In the genomic region with DNA sequence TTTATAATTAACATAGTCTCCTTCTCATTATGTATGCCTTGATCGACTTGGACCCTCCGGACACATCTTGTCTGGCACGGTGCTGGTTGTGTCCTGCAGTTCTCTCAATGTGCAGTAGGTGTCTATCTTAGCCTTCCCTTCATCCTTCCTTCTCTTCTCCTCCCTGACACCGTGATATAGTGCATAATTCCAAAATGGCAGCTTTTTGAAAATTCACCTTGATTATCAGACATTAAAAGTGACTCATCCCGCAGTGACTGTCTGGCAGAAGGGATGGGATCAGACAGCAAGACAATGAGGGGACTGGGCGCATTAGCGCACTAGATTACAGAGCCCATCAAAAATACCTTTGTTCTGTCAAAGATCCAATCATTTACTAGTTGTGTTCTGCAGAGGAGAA, we compare ENCODE assay signal across 8 cellular contexts.
DNase-seq lines count a peak whose midpoint lies in the region; ATAC-seq and TF ChIP-seq lines count a peak whose summit lies in the region.

No MANE protein-coding gene starts in this region.

- H3K4me3 ChIP-seq in Panc1 (ENCODE audit: low read depth in 2 of 2, low read length in 2 of 2) (no peak overlapping the region), esophagus muscularis mucosa (no peak overlapping the region), neuronal stem cell (ENCODE audit: low read length in 2 of 2) (no peak overlapping the region)

- H3K4ac ChIP-seq in neuronal stem cell (ENCODE audit: low read length), result no peak overlapping the region

- intact Hi-C loops in Panc1 (cut with micrococcal nuclease; ENCODE audit: unreplicated experiment), result loop anchor here (2.0 kb wide), 1 partner anchor 225 kb away; no protein-coding TSS in a partner anchor
- intact Hi-C loops in esophagus muscularis mucosa (cut with DNase I), result loop anchor here (2.0 kb wide), 1 partner anchor 225 kb away; no protein-coding TSS in a partner anchor

- no peaks in the 10 kb centered on the region for H3K4me1 ChIP-seq in Panc1 (ENCODE audit: control insufficient read depth, insufficient read depth, low read length)
- peaks cover 0 to 6% (median 0%) of the 10 kb centered on the region in 4 donors for H3K4me1 ChIP-seq in esophagus muscularis mucosa
- H3K4me1 ChIP-seq in neuronal stem cell (ENCODE audit: control insufficient read depth in 2 of 2, insufficient read depth in 1 of 2, low read depth in 1 of 2, low read length in 2 of 2), result peaks cover 4 to 5% of the 10 kb centered on the region in 2 donors

- no peak for TF ChIP-seq POLR2A in esophagus muscularis mucosa (IDR thresholded peaks at IDR 0.05; ENCODE audit: low read depth)

- H2BK12ac ChIP-seq in neuronal stem cell (ENCODE audit: low read length), result no peak overlapping the region

- no peaks in the 10 kb centered on the region for H3K9me3 ChIP-seq in Panc1 (ENCODE audit: control insufficient read depth, insufficient read depth, low read depth, low read length)
- no peaks in the 10 kb centered on the region for H3K9me3 ChIP-seq in esophagus muscularis mucosa
- no peaks in the 10 kb centered on the region for H3K9me3 ChIP-seq in neuronal stem cell (replicated peaks in 1 of 2; ENCODE audit: control insufficient read depth in 2 of 2, insufficient read depth in 1 of 2, low read depth in 1 of 2, low read length in 2 of 2)

- TF ChIP-seq EP300 in esophagus muscularis mucosa (IDR thresholded peaks at IDR 0.05), result no peak

- CTCF ChIA-PET in Panc1 (lab: Charles Lee), result no interaction called here

- H3K36me3 ChIP-seq in Panc1 (ENCODE audit: control insufficient read depth, insufficient read depth, low read length) (no peaks in the 10 kb centered on the region), esophagus muscularis mucosa (no peaks in the 10 kb centered on the region), neuronal stem cell (replicated peaks in 1 of 2; ENCODE audit: control insufficient read depth in 2 of 2, insufficient read depth in 2 of 2, low read length in 2 of 2) (no peaks in the 10 kb centered on the region)

- H3K18ac ChIP-seq in neuronal stem cell (ENCODE audit: low read length), result no peak overlapping the region

- no peak overlapping the region for H3K9ac ChIP-seq in neuronal stem cell (ENCODE audit: low read depth, low read length, poor library complexity)

- H2BK5ac ChIP-seq in neuronal stem cell (ENCODE audit: low read length), result no peak overlapping the region

- in situ Hi-C loops in Panc1 (cut with HindIII; ENCODE audit: low pct_unique_long_range_greater_than_20kb, low sequenced_read_pairs), result no loop called here

- H4K91ac ChIP-seq in neuronal stem cell (ENCODE audit: low read depth, low read length, poor library complexity), result no peak overlapping the region

- H3K79me1 ChIP-seq in neuronal stem cell (ENCODE audit: low read depth, low read length), result no peaks in the 10 kb centered on the region

- BruUV-seq in Panc1 (replicated peaks; lab: Mats Ljungman, UMichigan), result no TSS peak

- no peak overlapping the region for H2AK5ac ChIP-seq in neuronal stem cell (ENCODE audit: low read depth, low read length)

- H3K27me3 ChIP-seq in Panc1 (ENCODE audit: control insufficient read depth, insufficient read depth, low read length), result no peaks in the 10 kb centered on the region
- H3K27me3 ChIP-seq in esophagus muscularis mucosa, result no peaks in the 10 kb centered on the region
- no peaks in the 10 kb centered on the region for H3K27me3 ChIP-seq in neuronal stem cell (ENCODE audit: control insufficient read depth in 3 of 3, insufficient read depth in 3 of 3, low read depth in 1 of 3, low read length in 3 of 3)

- TF ChIP-seq CTCF in Panc1 (IDR thresholded peaks at IDR 0.05) (peak; percentile 73), esophagus muscularis mucosa (IDR thresholded peaks at IDR 0.05) (peak; percentile 56 to 68 (median 57))

- peak overlapping the region; percentile 76 for H2AFZ ChIP-seq in neuronal stem cell (ENCODE audit: low read length)

- DNase-seq in Daoy (ENCODE audit: low read depth), result peak; percentile 41
- peak; percentile 7 for DNase-seq in Panc1 (ENCODE audit: low read depth, low spot score)
- DNase-seq in esophagus muscularis mucosa (ENCODE audit: extremely low spot score), result no peak
- peak; percentile 31 for DNase-seq in neuronal stem cell (ENCODE audit: low spot score)
- no peak for DNase-seq in GOT3 (lab: John Stamatoyannopoulos, UW)
- DNase-seq in NCI-H187 (lab: John Stamatoyannopoulos, UW), result no peak
- no peak for DNase-seq in activated CD4-positive, alpha-beta T cell treated with anti-CD3 and anti-CD28 coated beads for 4 hours

- H3K27ac ChIP-seq in Panc1 (ENCODE audit: low read length) (no peak overlapping the region), esophagus muscularis mucosa (replicated peaks in 1 of 4) (no peak overlapping the region), neuronal stem cell (replicated peaks; ENCODE audit: low read length) (no peak overlapping the region)

- H3K14ac ChIP-seq in neuronal stem cell (ENCODE audit: low read length), result no peak overlapping the region

- no peak overlapping the region for H2BK15ac ChIP-seq in neuronal stem cell (ENCODE audit: low read length)

- no peak overlapping the region for H3K23ac ChIP-seq in neuronal stem cell (ENCODE audit: low read depth, low read length, poor library complexity)

- POLR2A ChIA-PET in Panc1 (lab: Charles Lee), result no interaction called here

- ATAC-seq in HG03175 (IDR thresholded peaks at IDR 0.05; ENCODE audit: unreplicated experiment), result peak; percentile 58
- ATAC-seq in Panc1, result peak; percentile 88

- WGBS in esophagus muscularis mucosa, result 37% methylated on average over 7 of the region's 7 CpGs
- WGBS in neuronal stem cell (ENCODE audit: extremely low coverage in 2 of 2, insufficient read length in 2 of 2, insufficient replicate concordance in 1 of 2), 2 donors, result no CpG with 5 or more reads among the region's 7 CpGs

- H4K8ac ChIP-seq in neuronal stem cell (ENCODE audit: low read depth, low read length), result no peak overlapping the region

- no peak overlapping the region for H3K4me2 ChIP-seq in neuronal stem cell (ENCODE audit: insufficient read depth, low read length, poor library complexity, severe bottlenecking)

- no peak overlapping the region for H2BK120ac ChIP-seq in neuronal stem cell (ENCODE audit: low read depth, low read length)

Comparison
In these comparisons a context has a peak if more than half of its experiments do, and no peak if none do; other contexts are left out.
1. DNase-seq: peak in Daoy (single experiment), Panc1 (single experiment) and neuronal stem cell (single experiment); none in esophagus muscularis mucosa (single experiment), GOT3 (single experiment), NCI-H187 (0 of 2) and activated CD4-positive, alpha-beta T cell treated with anti-CD3 and anti-CD28 coated beads for 4 hours (0 of 2).